Comparison of ENCODE assay signal across 22 cellular contexts in the genomic region with DNA sequence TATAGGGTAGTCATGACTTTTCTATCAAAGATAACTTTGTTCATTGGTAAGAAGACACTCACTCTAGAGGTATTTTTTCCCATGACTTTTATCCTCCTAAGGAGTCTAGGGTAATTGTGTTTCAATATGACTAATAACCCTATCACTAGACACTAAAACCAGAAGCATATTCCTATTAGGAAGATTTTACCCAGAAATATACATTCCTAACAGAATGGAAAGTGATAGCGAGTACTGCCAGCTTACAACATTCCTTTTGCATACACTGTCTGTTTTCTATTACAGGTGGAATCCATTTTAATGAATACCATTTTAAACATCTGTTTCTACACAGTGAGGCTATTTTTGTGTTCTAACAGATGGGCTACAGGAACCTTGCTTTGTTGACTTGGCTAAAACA. TPM values are rescaled to one million over a fixed set of nuclear protein-coding genes. Genes with fewer than 3 reads are reported as not detected.
A peak's percentile ranks its signal among the peaks of the same experiment; 100 is the strongest.
DNase-seq lines count a peak whose midpoint lies in the region; ATAC-seq, FAIRE-seq and TF ChIP-seq lines count a peak whose summit lies in the region.
"Had no signal": no experiment of that assay in that cellular context is flagged by ENCODE, and none has a peak within 500 bp of the region (broad histone marks: within the 10 kb centered on the region; RNA-seq: fewer than 3 reads in every experiment).

No MANE protein-coding gene starts in this region.

- DNase-seq in ELR (ENCODE audit: low read depth) (peak; percentile 93), M059J (ENCODE audit: low read depth) (peak; percentile 80), dedifferentiated amniotic fluid mesenchymal stem cell (ENCODE audit: extremely low spot score) (peak; percentile 26), non-pigmented ciliary epithelial cell (ENCODE audit: low read depth) (peak; percentile 45), GM12891 (ENCODE audit: insufficient read length, low spot score) (no peak)
- DNase-seq in stimulated activated CD4-positive, alpha-beta T cell treated with anti-CD3 and anti-CD28 coated beads, Interleukin-15, amount 100 ng/mL, for 24 hours = no peak
- DNase-seq in activated T-cell treated with anti-CD3 and anti-CD28 coated beads, Interleukin-2, amount 50 U/mL, for 72 hours = no peak
- DNase-seq: activated B cell treated with CpG ODN at 0.5 μM for 24 hours; activated CD8-positive, alpha-beta T cell treated with anti-CD3 and anti-CD28 coated beads, Interleukin-2, amount 10 ng/mL, durations not matched to agents 7 days and 5 days; activated naive CD8-positive, alpha-beta T cell treated with anti-CD3 and anti-CD28 coated beads, Interleukin-2, amount 50 U/mL, for 24 hours; central memory CD4-positive, alpha-beta T cell; effector memory CD8-positive, alpha-beta T cell; GOT3; MG63; natural killer cell; Right ventricle myocardium superior; stimulated activated naive CD8-positive, alpha-beta T cell treated with anti-CD3 and anti-CD28 coated beads, Interleukin-15, Interleukin-2, amounts not matched to agents 100 U/mL and 50 U/mL, for 24 hours; upper lobe of left lung had no signal

- no peaks in the 10 kb centered on the region for H3K4me1 Mint-ChIP-seq in activated T-cell treated with anti-CD3 and anti-CD28 coated beads, Interleukin-2, amount 50 U/mL, for 72 hours (ENCODE audit: low read depth)
- H3K4me1 Mint-ChIP-seq: activated B cell treated with CpG ODN at 0.5 μM for 24 hours; activated naive CD8-positive, alpha-beta T cell treated with anti-CD3 and anti-CD28 coated beads, Interleukin-2, amount 50 U/mL, for 24 hours; natural killer cell had no signal

- FAIRE-seq in GM12891 (lab: Jason Lieb, UNC) = no peak
- FAIRE-seq: G401.6 had no signal

- H3K27ac Mint-ChIP-seq in activated T-cell treated with anti-CD3 and anti-CD28 coated beads, Interleukin-2, amount 50 U/mL, for 72 hours = no peak overlapping the region
- H3K27ac Mint-ChIP-seq: activated B cell treated with CpG ODN at 0.5 μM for 24 hours; activated CD8-positive, alpha-beta T cell treated with anti-CD3 and anti-CD28 coated beads, Interleukin-2, amount 10 ng/mL, durations not matched to agents 7 days and 5 days; activated naive CD8-positive, alpha-beta T cell treated with anti-CD3 and anti-CD28 coated beads, Interleukin-2, amount 50 U/mL, for 24 hours; activated T-helper 1 cell treated with anti-CD3 and anti-CD28 coated beads, Interleukin-12 subunit alpha, Interleukin-12 subunit beta, Interleukin-2, Interleukin-4 antibody, amounts not matched to agents 30 ng/mL and 10 ng/mL and 1 ng/mL, durations not matched to agents 14 hours and 24 hours and 36 hours; effector memory CD8-positive, alpha-beta T cell; natural killer cell; T-helper 1 cell treated with Interleukin-12 subunit alpha and Interleukin-12 subunit beta and Interleukin-4 antibody, amounts not matched to agents 30 μg/mL and 1 μg/mL, for 36 hours had no signal

- ATAC-seq in activated T-cell treated with anti-CD3 and anti-CD28 coated beads, Interleukin-2, amount 50 U/mL, for 72 hours (replicated peaks in 1 of 2) = no peak
- ATAC-seq: activated CD8-positive, alpha-beta T cell treated with anti-CD3 and anti-CD28 coated beads, Interleukin-2, amount 10 ng/mL, durations not matched to agents 7 days and 5 days; activated naive CD8-positive, alpha-beta T cell treated with anti-CD3 and anti-CD28 coated beads, Interleukin-2, amount 50 U/mL, for 24 hours; effector memory CD8-positive, alpha-beta T cell; natural killer cell; stimulated activated naive CD8-positive, alpha-beta T cell treated with anti-CD3 and anti-CD28 coated beads, Interleukin-15, Interleukin-2, amounts not matched to agents 100 U/mL and 50 U/mL, for 24 hours had no signal

- peaks cover 15% of the 10 kb centered on the region for H3K27me3 Mint-ChIP-seq in activated T-cell treated with anti-CD3 and anti-CD28 coated beads, Interleukin-2, amount 50 U/mL, for 72 hours (ENCODE audit: low read depth)

- H3K4me3 Mint-ChIP-seq in activated T-cell treated with anti-CD3 and anti-CD28 coated beads, Interleukin-2, amount 50 U/mL, for 72 hours = no peak overlapping the region
- H3K4me3 Mint-ChIP-seq: activated B cell treated with CpG ODN at 0.5 μM for 24 hours; activated CD8-positive, alpha-beta T cell treated with anti-CD3 and anti-CD28 coated beads, Interleukin-2, amount 10 ng/mL, durations not matched to agents 7 days and 5 days; activated naive CD8-positive, alpha-beta T cell treated with anti-CD3 and anti-CD28 coated beads, Interleukin-2, amount 50 U/mL, for 24 hours; activated T-helper 1 cell treated with anti-CD3 and anti-CD28 coated beads, Interleukin-12 subunit alpha, Interleukin-12 subunit beta, Interleukin-2, Interleukin-4 antibody, amounts not matched to agents 30 ng/mL and 10 ng/mL and 1 ng/mL, durations not matched to agents 14 hours and 24 hours and 36 hours; effector memory CD8-positive, alpha-beta T cell; natural killer cell; T-helper 1 cell treated with Interleukin-12 subunit alpha and Interleukin-12 subunit beta and Interleukin-4 antibody, amounts not matched to agents 30 μg/mL and 1 μg/mL, for 36 hours had no signal

- no peaks in the 10 kb centered on the region for H3K9me3 Mint-ChIP-seq in activated T-cell treated with anti-CD3 and anti-CD28 coated beads, Interleukin-2, amount 50 U/mL, for 72 hours
- H3K9me3 Mint-ChIP-seq: activated B cell treated with CpG ODN at 0.5 μM for 24 hours; activated naive CD8-positive, alpha-beta T cell treated with anti-CD3 and anti-CD28 coated beads, Interleukin-2, amount 50 U/mL, for 24 hours; activated T-helper 1 cell treated with anti-CD3 and anti-CD28 coated beads, Interleukin-12 subunit alpha, Interleukin-12 subunit beta, Interleukin-2, Interleukin-4 antibody, amounts not matched to agents 30 ng/mL and 10 ng/mL and 1 ng/mL, durations not matched to agents 14 hours and 24 hours and 36 hours; effector memory CD8-positive, alpha-beta T cell; natural killer cell; T-helper 1 cell treated with Interleukin-12 subunit alpha and Interleukin-12 subunit beta and Interleukin-4 antibody, amounts not matched to agents 30 μg/mL and 1 μg/mL, for 36 hours had no signal

- TF ChIP-seq POLR2A in GM12891 (IDR thresholded peaks at IDR 0.05; ENCODE audit: low read depth, low read length) = no peak

- no peaks in the 10 kb centered on the region for H3K36me3 Mint-ChIP-seq in activated T-cell treated with anti-CD3 and anti-CD28 coated beads, Interleukin-2, amount 50 U/mL, for 72 hours (ENCODE audit: insufficient read depth in 2 of 2)
- H3K36me3 Mint-ChIP-seq: natural killer cell had no signal

TF ChIP-seq in GM12891, 5 proteins besides CTCF, POLR2A, EP300 and RAD21:
- TF ChIP-seq POLR2AphosphoS5 (IDR thresholded peaks at IDR 0.05; ENCODE audit: low read depth, low read length) = no peak
- no peak for TF ChIP-seq PAX5 (IDR thresholded peaks at IDR 0.05; ENCODE audit: insufficient read depth, low read length, severe bottlenecking)
- no peak for TF ChIP-seq TAF1 (IDR thresholded peaks at IDR 0.05; ENCODE audit: low read depth, low read length)
- no peak for TF ChIP-seq POU2F2 (IDR thresholded peaks at IDR 0.05; ENCODE audit: low read depth, low read length)
- no peak for TF ChIP-seq SPI1 (IDR thresholded peaks at IDR 0.05; ENCODE audit: low read depth, low read length)
TF ChIP-seq in GM12891: peak in this region for 0.

RNA-seq across cellular contexts. Expression of a gene that starts 31.4 kb away (rescaled TPM):
- total RNA-seq in M059J (2014; rRNA removed; shearing (Covaris generic)) = not detected in 2 replicates
- not detected for total RNA-seq in activated T-cell treated with anti-CD3 and anti-CD28 coated beads, Interleukin-2, amount 50 U/mL, for 72 hours
- polyA plus RNA-seq in GM12891 (2012; ENCODE audit: low read depth, missing spikeins) = not detected
- total RNA-seq: activated B cell treated with CpG ODN at 0.5 μM for 24 hours; activated CD8-positive, alpha-beta T cell treated with anti-CD3 and anti-CD28 coated beads, Interleukin-2, amount 10 ng/mL, durations not matched to agents 7 days and 5 days; activated T-helper 1 cell treated with anti-CD3 and anti-CD28 coated beads, Interleukin-12 subunit alpha, Interleukin-12 subunit beta, Interleukin-2, Interleukin-4 antibody, amounts not matched to agents 30 ng/mL and 10 ng/mL and 1 ng/mL, durations not matched to agents 14 hours and 24 hours and 36 hours; lung; natural killer cell; Right ventricle myocardium superior; upper lobe of left lung had no signal
- polyA plus RNA-seq: lung had no signal

Comparison
In these comparisons a context has a peak if more than half of its experiments do, and no peak if none do; other contexts are left out.
1. DNase-seq: peak in ELR (single experiment), M059J (single experiment), dedifferentiated amniotic fluid mesenchymal stem cell (single experiment) and non-pigmented ciliary epithelial cell (single experiment); none in stimulated activated CD4-positive, alpha-beta T cell treated with anti-CD3 and anti-CD28 coated beads, Interleukin-15, amount 100 ng/mL, for 24 hours (single experiment), activated T-cell treated with anti-CD3 and anti-CD28 coated beads, Interleukin-2, amount 50 U/mL, for 72 hours (0 of 2) and GM12891 (single experiment).